1 cellular context compared by ENCODE assay signal in the genomic region with DNA sequence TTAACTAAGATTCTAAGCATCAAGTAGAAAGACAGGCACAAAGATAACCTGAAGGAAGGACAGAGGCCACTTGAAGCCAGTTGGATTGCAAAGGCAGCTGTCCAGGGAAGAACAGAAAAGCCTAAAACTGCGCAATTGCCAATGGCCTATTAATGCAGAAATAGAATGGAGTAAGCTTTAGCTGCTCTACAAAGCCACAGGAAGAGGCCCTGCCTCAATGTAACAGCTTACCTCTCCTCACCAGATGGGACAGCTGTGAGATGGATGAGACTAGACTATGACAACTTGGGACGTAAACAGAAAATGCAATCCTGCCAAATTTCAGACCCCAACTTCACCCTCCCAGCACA.
TF ChIP-seq lines count a peak whose summit lies in the region.

No MANE protein-coding gene starts in this region.

TF ChIP-seq in IMR-90, 13 proteins besides CTCF, POLR2A, EP300 and RAD21 (continued from another document):
- TF ChIP-seq SMC3 (IDR thresholded peaks at IDR 0.05; ENCODE audit: low read depth, low read length), result no peak
